In the genomic region with DNA sequence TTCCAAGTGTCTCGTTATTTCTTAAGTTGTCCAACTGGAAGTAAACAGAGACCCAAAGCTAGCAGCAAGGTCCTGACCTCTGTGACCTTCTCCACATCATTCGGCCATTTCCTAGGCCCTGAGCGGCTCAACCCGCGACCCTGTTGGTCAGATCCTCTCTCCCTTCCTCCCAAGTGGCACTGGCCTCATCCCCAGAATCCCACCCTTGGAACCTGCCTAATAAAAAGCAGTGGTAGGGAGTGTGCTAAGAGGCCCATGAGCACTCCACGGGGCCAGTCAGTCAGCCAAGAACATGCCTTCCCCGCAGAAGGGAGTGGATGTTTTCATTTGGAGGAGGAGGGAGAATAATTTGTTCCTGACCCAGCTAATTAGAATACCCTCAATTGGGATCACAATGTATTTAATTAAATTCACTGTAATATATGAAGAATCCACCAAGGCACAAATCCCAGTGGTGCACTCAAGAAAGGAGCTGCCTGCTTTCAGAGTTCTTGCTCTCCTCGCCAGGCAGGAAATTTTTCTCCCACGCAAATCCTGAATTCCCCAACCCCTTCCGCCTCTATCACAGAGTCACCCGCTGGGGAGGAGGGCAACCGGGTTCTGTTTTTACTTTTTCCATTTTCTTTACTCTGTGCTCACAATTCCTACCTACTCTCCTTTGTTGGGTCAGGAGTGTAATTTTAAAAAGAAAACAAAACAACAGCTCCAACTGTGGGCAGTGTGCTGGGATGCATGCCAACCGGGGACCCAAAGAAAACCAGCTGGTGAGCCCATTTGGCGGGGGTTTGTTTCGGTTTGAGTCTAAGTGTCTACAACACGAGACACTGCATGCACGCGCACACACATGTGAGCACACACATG, we compare ENCODE assay signal across 13 cellular contexts.
DNase-seq lines count a peak whose midpoint lies in the region; ATAC-seq and TF ChIP-seq lines count a peak whose summit lies in the region.
"Had no signal": no experiment of that assay in that cellular context is flagged by ENCODE, and none has a peak within 500 bp of the region (broad histone marks: within the 10 kb centered on the region; RNA-seq: fewer than 3 reads in every experiment).

No MANE protein-coding gene starts in this region.

- no peaks in the 10 kb centered on the region; the same call in 2 of the 3 replicates for H3K9me3 Mint-ChIP-seq in GM23338
- H3K9me3 Mint-ChIP-seq in activated naive CD8-positive, alpha-beta T cell treated with anti-CD3 and anti-CD28 coated beads, Interleukin-2, amount 50 U/mL, for 24 hours = peaks cover 7% of the 10 kb centered on the region

- H3K4me2 ChIP-seq in GM23338 = no peak overlapping the region
- peak overlapping the region; percentile 66 for H3K4me2 ChIP-seq in skeletal muscle satellite cell (ENCODE audit: low read length)

- H3K27me3 ChIP-seq in GM23338 (ENCODE audit: insufficient read depth) (no peaks in the 10 kb centered on the region), skeletal muscle satellite cell (ENCODE audit: control insufficient read depth, insufficient read depth, low read length) (no peaks in the 10 kb centered on the region)
- H3K27me3 ChIP-seq: SJSA1 had no signal

- no peak overlapping the region for H3K27ac ChIP-seq in GM23338 (ENCODE audit: low read depth)
- H3K27ac ChIP-seq in caudate nucleus (ENCODE audit: low read depth, low read length) = peak overlapping the region; percentile 61
- H3K27ac ChIP-seq: SJSA1 had no signal

- peaks cover 2% of the 10 kb centered on the region for H3K27me3 Mint-ChIP-seq in GM23338 (ENCODE audit: insufficient read depth, low read depth, poor library complexity)
- no peaks in the 10 kb centered on the region for H3K27me3 Mint-ChIP-seq in activated naive CD8-positive, alpha-beta T cell treated with anti-CD3 and anti-CD28 coated beads, Interleukin-2, amount 50 U/mL, for 24 hours
- H3K27me3 Mint-ChIP-seq: activated B cell treated with CpG ODN at 0.5 μM for 24 hours had no signal

- ATAC-seq in GM23338 (no peak), HG03196 (IDR thresholded peaks at IDR 0.05; ENCODE audit: unreplicated experiment) (no peak), HG02870 (IDR thresholded peaks at IDR 0.05; ENCODE audit: unreplicated experiment) (no peak), left lobe of liver (no peak)
- no peak for ATAC-seq in activated naive CD8-positive, alpha-beta T cell treated with anti-CD3 and anti-CD28 coated beads, Interleukin-2, amount 50 U/mL, for 24 hours
- ATAC-seq: naive thymus-derived CD4-positive, alpha-beta T cell had no signal

- no peak for DNase-seq in GM23338 (ENCODE audit: low spot score)
- DNase-seq in caudate nucleus (lab: John Stamatoyannopoulos, UW) = peak in 21 of 61 donors; percentile 2 to 46 (median 21)
- peak; percentile 83 for DNase-seq in hepatic stellate cell (ENCODE audit: low spot score)
- no peak for DNase-seq in activated naive CD8-positive, alpha-beta T cell treated with anti-CD3 and anti-CD28 coated beads, Interleukin-2, amount 50 U/mL, for 24 hours
- no peak for DNase-seq in left lobe of liver (ENCODE audit: low spot score)
- DNase-seq: activated B cell treated with CpG ODN at 0.5 μM for 24 hours; activated T-cell treated with anti-CD3 and anti-CD28 coated beads, Interleukin-2, amount 50 U/mL, for 24 hours; erythroblast; naive thymus-derived CD4-positive, alpha-beta T cell had no signal

- H3F3A ChIP-seq in GM23338 (replicated peaks; ENCODE audit: low read depth) = no peaks in the 10 kb centered on the region

- 0 out of 2 replicates have a peak, but pooled peaks cover 3% of the 10 kb centered on the region for H3K9me2 ChIP-seq in GM23338 (ENCODE audit: insufficient read depth)

- H3K27ac Mint-ChIP-seq in GM23338 = peak overlapping the region; percentile 42; the same call in 1 of the 2 replicates
- H3K27ac Mint-ChIP-seq in activated naive CD8-positive, alpha-beta T cell treated with anti-CD3 and anti-CD28 coated beads, Interleukin-2, amount 50 U/mL, for 24 hours = no peak overlapping the region
- H3K27ac Mint-ChIP-seq: activated B cell treated with CpG ODN at 0.5 μM for 24 hours; activated T-cell treated with anti-CD3 and anti-CD28 coated beads, Interleukin-2, amount 50 U/mL, for 24 hours; naive thymus-derived CD4-positive, alpha-beta T cell had no signal

- no peaks in the 10 kb centered on the region for H3K36me3 ChIP-seq in GM23338 (ENCODE audit: insufficient read depth)
- peaks cover 4% of the 10 kb centered on the region for H3K36me3 ChIP-seq in skeletal muscle satellite cell (ENCODE audit: insufficient read depth, low read length)

- H3K4me3 ChIP-seq in GM23338 (no peak overlapping the region), skeletal muscle satellite cell (ENCODE audit: low read length) (peak overlapping the region; percentile 48)
- H3K4me3 ChIP-seq: SJSA1 had no signal

- peak overlapping the region; percentile 69; the same call in 1 of the 2 replicates for H2AFZ ChIP-seq in GM23338

- H3K4me1 ChIP-seq in GM23338 (ENCODE audit: insufficient read depth) (no peaks in the 10 kb centered on the region), skeletal muscle satellite cell (ENCODE audit: control insufficient read depth, insufficient read depth, low read length) (peaks cover 44% of the 10 kb centered on the region)
- H3K4me1 ChIP-seq: SJSA1 had no signal

- H3K9ac ChIP-seq in skeletal muscle satellite cell (ENCODE audit: low read depth, low read length) = peak overlapping the region; percentile 61

- no peaks in the 10 kb centered on the region; the same call in 1 of the 3 replicates for H3K4me1 Mint-ChIP-seq in GM23338
- H3K4me1 Mint-ChIP-seq in activated naive CD8-positive, alpha-beta T cell treated with anti-CD3 and anti-CD28 coated beads, Interleukin-2, amount 50 U/mL, for 24 hours = no peaks in the 10 kb centered on the region
- H3K4me1 Mint-ChIP-seq: activated B cell treated with CpG ODN at 0.5 μM for 24 hours; naive thymus-derived CD4-positive, alpha-beta T cell had no signal

- no peaks in the 10 kb centered on the region for H3K79me2 ChIP-seq in GM23338 (replicated peaks; ENCODE audit: insufficient read depth)

- no peak overlapping the region for H3K4me3 Mint-ChIP-seq in GM23338
- no peak overlapping the region for H3K4me3 Mint-ChIP-seq in activated naive CD8-positive, alpha-beta T cell treated with anti-CD3 and anti-CD28 coated beads, Interleukin-2, amount 50 U/mL, for 24 hours
- H3K4me3 Mint-ChIP-seq: activated B cell treated with CpG ODN at 0.5 μM for 24 hours; activated T-cell treated with anti-CD3 and anti-CD28 coated beads, Interleukin-2, amount 50 U/mL, for 24 hours; naive thymus-derived CD4-positive, alpha-beta T cell had no signal

- no peak for TF ChIP-seq CTCF in GM23338 (conservative IDR thresholded peaks at IDR 0.05; ENCODE audit: low read depth in 2 of 2)

- H3K36me3 Mint-ChIP-seq in GM23338 (ENCODE audit: low read depth) = no peaks in the 10 kb centered on the region; the same call in 2 of the 3 replicates
- H3K36me3 Mint-ChIP-seq in activated naive CD8-positive, alpha-beta T cell treated with anti-CD3 and anti-CD28 coated beads, Interleukin-2, amount 50 U/mL, for 24 hours (ENCODE audit: low read depth) = peaks cover 2% of the 10 kb centered on the region

- no peaks in the 10 kb centered on the region for H3K9me3 ChIP-seq in skeletal muscle satellite cell (replicated peaks; ENCODE audit: low read length)
- H3K9me3 ChIP-seq: SJSA1 had no signal

- H4K20me1 ChIP-seq in GM23338 (replicated peaks; ENCODE audit: insufficient read depth) = no peaks in the 10 kb centered on the region

TF ChIP-seq in GM23338, 12 proteins besides CTCF, POLR2A, EP300 and RAD21:
- TF ChIP-seq, protein P1, sequence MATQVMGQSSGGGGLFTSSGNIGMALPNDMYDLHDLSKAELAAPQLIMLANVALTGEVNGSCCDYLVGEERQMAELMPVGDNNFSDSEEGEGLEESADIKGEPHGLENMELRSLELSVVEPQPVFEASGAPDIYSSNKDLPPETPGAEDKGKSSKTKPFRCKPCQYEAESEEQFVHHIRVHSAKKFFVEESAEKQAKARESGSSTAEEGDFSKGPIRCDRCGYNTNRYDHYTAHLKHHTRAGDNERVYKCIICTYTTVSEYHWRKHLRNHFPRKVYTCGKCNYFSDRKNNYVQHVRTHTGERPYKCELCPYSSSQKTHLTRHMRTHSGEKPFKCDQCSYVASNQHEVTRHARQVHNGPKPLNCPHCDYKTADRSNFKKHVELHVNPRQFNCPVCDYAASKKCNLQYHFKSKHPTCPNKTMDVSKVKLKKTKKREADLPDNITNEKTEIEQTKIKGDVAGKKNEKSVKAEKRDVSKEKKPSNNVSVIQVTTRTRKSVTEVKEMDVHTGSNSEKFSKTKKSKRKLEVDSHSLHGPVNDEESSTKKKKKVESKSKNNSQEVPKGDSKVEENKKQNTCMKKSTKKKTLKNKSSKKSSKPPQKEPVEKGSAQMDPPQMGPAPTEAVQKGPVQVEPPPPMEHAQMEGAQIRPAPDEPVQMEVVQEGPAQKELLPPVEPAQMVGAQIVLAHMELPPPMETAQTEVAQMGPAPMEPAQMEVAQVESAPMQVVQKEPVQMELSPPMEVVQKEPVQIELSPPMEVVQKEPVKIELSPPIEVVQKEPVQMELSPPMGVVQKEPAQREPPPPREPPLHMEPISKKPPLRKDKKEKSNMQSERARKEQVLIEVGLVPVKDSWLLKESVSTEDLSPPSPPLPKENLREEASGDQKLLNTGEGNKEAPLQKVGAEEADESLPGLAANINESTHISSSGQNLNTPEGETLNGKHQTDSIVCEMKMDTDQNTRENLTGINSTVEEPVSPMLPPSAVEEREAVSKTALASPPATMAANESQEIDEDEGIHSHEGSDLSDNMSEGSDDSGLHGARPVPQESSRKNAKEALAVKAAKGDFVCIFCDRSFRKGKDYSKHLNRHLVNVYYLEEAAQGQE (IDR thresholded peaks at IDR 0.05; ENCODE audit: unreplicated experiment) = no peak
- TF ChIP-seq EZH2 (IDR thresholded peaks at IDR 0.05; ENCODE audit: low read depth, unreplicated experiment) (no peak), ZNF331 (CRISPR knock-in tag; IDR thresholded peaks at IDR 0.05; ENCODE audit: low read depth) (no peak), EZH2phosphoT487 (IDR thresholded peaks at IDR 0.05; ENCODE audit: unreplicated experiment) (no peak), ZNF114 (CRISPR knock-in tag; IDR thresholded peaks at IDR 0.05) (no peak), STAT1 (IDR thresholded peaks at IDR 0.05; ENCODE audit: unreplicated experiment) (no peak), JUNB (IDR thresholded peaks at IDR 0.05; ENCODE audit: unreplicated experiment) (no peak), CREB1 (CRISPR knock-in tag; IDR thresholded peaks at IDR 0.05; ENCODE audit: low read depth) (no peak)
